Comparison of ENCODE assay signal across 9 cellular contexts in the genomic region with DNA sequence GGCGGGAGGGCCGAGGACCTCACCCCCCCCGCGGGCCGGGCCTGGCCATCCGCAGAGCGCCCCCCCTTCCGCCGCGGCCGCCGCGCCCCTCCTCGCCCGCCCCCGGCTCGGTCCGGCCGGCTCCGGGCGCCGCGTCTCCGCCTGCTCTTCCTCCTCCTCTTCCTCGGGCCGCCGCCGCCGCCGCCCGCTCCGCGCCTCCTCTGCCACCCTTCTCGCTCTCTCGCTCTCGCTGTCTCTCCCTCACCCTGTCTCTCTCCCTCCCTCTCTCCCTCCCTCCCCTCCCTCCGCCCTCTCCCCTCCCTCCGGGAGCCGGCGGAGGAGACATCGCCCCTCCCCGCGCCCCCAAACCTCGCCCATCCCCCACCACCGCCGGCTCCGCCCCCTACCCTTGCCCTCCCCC. TPM values are rescaled to one million over a fixed set of nuclear protein-coding genes. Genes with fewer than 3 reads are reported as not detected.
A peak's percentile ranks its signal among the peaks of the same experiment; 100 is the strongest.
DNase-seq lines count a peak whose midpoint lies in the region; ATAC-seq and TF ChIP-seq lines count a peak whose summit lies in the region.
"Had no signal": no experiment of that assay in that cellular context is flagged by ENCODE, and none has a peak within 500 bp of the region (broad histone marks: within the 10 kb centered on the region; RNA-seq: fewer than 3 reads in every experiment).

Gene SHANK1 (minus strand): TSS at position 237 of the 400 bp plus-strand sequence. CDS start 2,883 bp downstream, outside the sequence.

- H3K9me3 ChIP-seq in HUES6 (ENCODE audit: control insufficient read depth, insufficient read depth, low read depth, low read length) (no peaks in the 10 kb centered on the region), gastroesophageal sphincter (no peaks in the 10 kb centered on the region)

- H3K36me3 ChIP-seq in HUES6 (ENCODE audit: control insufficient read depth, insufficient read depth, low read length) = no peaks in the 10 kb centered on the region
- H3K36me3 ChIP-seq in gastroesophageal sphincter = no peaks in the 10 kb centered on the region

- WGBS in gastroesophageal sphincter (ENCODE audit: low coverage in 1 of 2), 2 donors = 3% methylated on average over 11 of the region's 47 CpGs; no CpG with 5 or more reads in 1 of the 2 donors

- TF ChIP-seq POLR2A in gastroesophageal sphincter (IDR thresholded peaks at IDR 0.05) = no peak

- ATAC-seq in GM19035 (IDR thresholded peaks at IDR 0.05; ENCODE audit: unreplicated experiment) (no peak), gastroesophageal sphincter (no peak)

- TF ChIP-seq CTCF in AG10803 (conservative IDR thresholded peaks at IDR 0.05; ENCODE audit: low read length) = no peak
- TF ChIP-seq CTCF in choroid plexus epithelial cell (conservative IDR thresholded peaks at IDR 0.05; ENCODE audit: low read depth, low read length) = no peak
- no peak for TF ChIP-seq CTCF in nephron (IDR thresholded peaks at IDR 0.05; ENCODE audit: unreplicated experiment in 3 of 3)
- no peak for TF ChIP-seq CTCF in gastroesophageal sphincter (IDR thresholded peaks at IDR 0.05)

- no peaks in the 10 kb centered on the region for H3K9me3 Mint-ChIP-seq in nephron

- peaks cover 31% of the 10 kb centered on the region for H3K4me1 Mint-ChIP-seq in nephron

- peak within 1 kb of the TSS; percentile 77 to 80 (median 78) for H3K4me3 Mint-ChIP-seq in nephron

- TF ChIP-seq EP300 in gastroesophageal sphincter (IDR thresholded peaks at IDR 0.05) = no peak

- H3K27me3 ChIP-seq in HUES6 (ENCODE audit: control insufficient read depth, insufficient read depth, low read length) = peaks cover 78% of the 10 kb centered on the region
- H3K27me3 ChIP-seq in gastroesophageal sphincter = peaks cover 97% of the 10 kb centered on the region

- H3K27ac ChIP-seq in HUES6 (ENCODE audit: low read depth, low read length) (no peak within 1 kb of the TSS), gastroesophageal sphincter (no peak within 1 kb of the TSS)

- peaks cover 7% of the 10 kb centered on the region for H3K36me3 Mint-ChIP-seq in nephron (ENCODE audit: low read depth)

- H3K9ac ChIP-seq in HUES6 (ENCODE audit: low read length) = no peak within 1 kb of the TSS

- peak within 1 kb of the TSS in 2 of 3 experiments; percentile 32 to 69 for H3K27ac Mint-ChIP-seq in nephron

- H3K27me3 Mint-ChIP-seq in nephron (ENCODE audit: low read depth) = peaks cover 9% of the 10 kb centered on the region

- H3K4me3 ChIP-seq in AG10803 (ENCODE audit: low read length) = peak within 1 kb of the TSS; percentile 57
- peak within 1 kb of the TSS; percentile 61 for H3K4me3 ChIP-seq in HUES6 (ENCODE audit: low read depth, low read length)
- peak within 1 kb of the TSS; percentile 14 for H3K4me3 ChIP-seq in choroid plexus epithelial cell (ENCODE audit: low read depth, low read length)
- peak within 1 kb of the TSS in 1 of 2 donors; percentile 47 for H3K4me3 ChIP-seq in gastroesophageal sphincter

- H3K4me1 ChIP-seq in HUES6 (ENCODE audit: control insufficient read depth, insufficient read depth, low read length) = peaks cover 20% of the 10 kb centered on the region
- peaks cover 0 to 36% (median 20%) of the 10 kb centered on the region in 3 donors for H3K4me1 ChIP-seq in gastroesophageal sphincter

- peak; percentile 18 for DNase-seq in AG10803 (ENCODE audit: low read depth)
- DNase-seq in choroid plexus epithelial cell (ENCODE audit: low read depth) = no peak
- DNase-seq in kidney tubule cell (ENCODE audit: low spot score) = no peak
- DNase-seq in foreskin melanocyte = no peak
- DNase-seq: NCI-H226 had no signal

RNA-seq across cellular contexts. Expression of gene SHANK1, which starts in this region (rescaled TPM):
- total RNA-seq in gastroesophageal sphincter = under 1 TPM in 3 of 4 donors, not detected in 1; 0.15 to 0.40 (median 0.31) TPM
